ENCODE assay signal across 29 cellular contexts in the genomic region with DNA sequence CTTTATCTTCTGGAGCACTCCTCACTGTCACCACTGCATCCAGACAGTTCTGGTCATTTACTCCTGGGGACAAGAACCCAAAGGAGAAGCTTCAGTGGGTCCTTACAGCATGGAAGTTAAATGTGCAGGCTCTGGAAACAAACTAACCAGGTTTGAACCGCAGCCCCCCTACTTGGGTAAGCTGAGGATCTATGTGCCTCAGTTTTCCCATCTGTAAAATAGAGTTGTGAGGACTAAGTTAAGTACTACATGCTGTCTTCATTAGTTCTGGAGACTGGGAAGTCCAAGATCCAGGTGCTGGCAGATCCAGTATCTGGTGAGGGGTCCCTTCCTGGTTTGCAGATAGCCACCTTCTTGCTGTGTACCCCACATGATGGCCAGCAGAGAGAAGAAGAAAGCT. TPM values are rescaled to one million over a fixed set of nuclear protein-coding genes. Genes with fewer than 3 reads are reported as not detected.
DNase-seq lines count a peak whose midpoint lies in the region; ATAC-seq, FAIRE-seq and TF ChIP-seq lines count a peak whose summit lies in the region.
"Had no signal": no experiment of that assay in that cellular context is flagged by ENCODE, and none has a peak within 500 bp of the region (broad histone marks: within the 10 kb centered on the region; RNA-seq: fewer than 3 reads in every experiment).

No MANE protein-coding gene starts in this region.

- CTCF ChIA-PET in K562 (lab: Yijun Ruan, JAX; ENCODE audit: low intra/inter-chr PET ratio), result no interaction called here

- H4K20me1 ChIP-seq in K562 (replicated peaks; ENCODE audit: control insufficient read depth, insufficient read depth, low read length), result no peaks in the 10 kb centered on the region
- H4K20me1 ChIP-seq: BLaER1 treated with 17β-estradiol and CSF1 and Interleukin-3, amounts not matched to agents 10 nM and 100 nM had no signal

- H3K4me3 Mint-ChIP-seq in neural crest cell, result no peak overlapping the region
- H3K4me3 Mint-ChIP-seq: CD4-positive, alpha-beta memory T cell; H9; HFFc6 had no signal

- H3K9me3 Mint-ChIP-seq in neural crest cell, result no peaks in the 10 kb centered on the region
- H3K9me3 Mint-ChIP-seq: CD4-positive, alpha-beta memory T cell; H9; HFFc6 had no signal

- POLR2A ChIA-PET in K562 (lab: Yijun Ruan, JAX), result interaction anchor here (0.6 kb wide), 1 partner anchor 155 kb away, joined by 3 read pairs; the partner anchor contains the start of gene DCAF8

- H3K4me1 ChIP-seq in K562 (replicated peaks in 1 of 2; ENCODE audit: control insufficient read depth in 2 of 2, insufficient read depth in 2 of 2, low read length in 2 of 2) (peaks cover 0 to 6% of the 10 kb centered on the region in 2 experiments; a peak in 3 of 5 replicates), body of pancreas (no peaks in the 10 kb centered on the region), prostate gland (replicated peaks) (no peaks in the 10 kb centered on the region)
- H3K4me1 ChIP-seq: BE2C had no signal

- in situ Hi-C loops in K562 (cut with MboI), result loop anchor here (10.0 kb wide), 1 partner anchor 267 kb away; no protein-coding TSS in a partner anchor

- no peak overlapping the region; the same call in 2 of the 3 replicates for H3K27ac ChIP-seq in K562 (ENCODE audit: extremely low read depth, low read depth, low read length)
- no peak overlapping the region for H3K27ac ChIP-seq in body of pancreas
- no peak overlapping the region for H3K27ac ChIP-seq in prostate gland
- H3K27ac ChIP-seq: 22Rv1; BLaER1 treated with 17β-estradiol and CSF1 and Interleukin-3, amounts not matched to agents 10 nM and 100 nM; GM23248 had no signal

- no peaks in the 10 kb centered on the region for H3K36me3 ChIP-seq in K562 (ENCODE audit: control insufficient read depth, insufficient read depth, low read length)
- H3K36me3 ChIP-seq in body of pancreas (replicated peaks in 1 of 2; ENCODE audit: insufficient read depth in 1 of 2, low read depth in 2 of 2), result no peaks in the 10 kb centered on the region
- no peaks in the 10 kb centered on the region for H3K36me3 ChIP-seq in prostate gland
- H3K36me3 ChIP-seq in MG63, result no peaks in the 10 kb centered on the region
- H3K36me3 ChIP-seq: BE2C; BLaER1 treated with 17β-estradiol and CSF1 and Interleukin-3, amounts not matched to agents 10 nM and 100 nM had no signal

- no peak overlapping the region for H3K9ac ChIP-seq in K562 (ENCODE audit: insufficient read depth in 1 of 2, low read depth in 2 of 2, low read length in 2 of 2)
- H3K9ac ChIP-seq: BLaER1 treated with 17β-estradiol and CSF1 and Interleukin-3, amounts not matched to agents 10 nM and 100 nM; GM23248 had no signal

- no peak for TF ChIP-seq CTCF in K562 (IDR thresholded peaks at IDR 0.05 in 2 of 3, conservative IDR thresholded peaks at IDR 0.05 in 1 of 3; ENCODE audit: insufficient read depth in 2 of 3, low read depth in 1 of 3, low read length in 3 of 3)
- no peak for TF ChIP-seq CTCF in neural crest cell (conservative IDR thresholded peaks at IDR 0.05)
- no peak for TF ChIP-seq CTCF in body of pancreas (IDR thresholded peaks at IDR 0.05)
- no peak for TF ChIP-seq CTCF in prostate gland (IDR thresholded peaks at IDR 0.05)

- BruUV-seq in K562 (replicated peaks; lab: Mats Ljungman, UMichigan), result no TSS peak

- H3K4me1 Mint-ChIP-seq in neural crest cell, result peaks cover 77% of the 10 kb centered on the region
- H3K4me1 Mint-ChIP-seq: CD4-positive, alpha-beta memory T cell had no signal

- TF ChIP-seq EP300 in K562 (IDR thresholded peaks at IDR 0.05; ENCODE audit: low read length), result no peak

- H3K36me3 Mint-ChIP-seq in neural crest cell (ENCODE audit: low read depth), result no peaks in the 10 kb centered on the region
- H3K36me3 Mint-ChIP-seq: CD14-positive monocyte; CD4-positive, alpha-beta memory T cell had no signal

- DNase-seq in Right ventricle myocardium superior (peak; percentile 1), cardiac septum (ENCODE audit: low spot score) (no peak), K562 (ENCODE audit: extremely low read depth in 1 of 4, low spot score in 3 of 4) (no peak), neural crest cell (ENCODE audit: low read depth, low spot score) (no peak), body of pancreas (no peak), prostate gland (ENCODE audit: low spot score) (no peak), MG63 (no peak)
- DNase-seq: ACHN; AML-193; BE2C; Calu3; CD4-positive, alpha-beta memory T cell; COR-L47; DMS53; DMS79 treated with DMSO at 0.1 percent for 48 hours; GF-D8; GM23248; H9; HFFc6 had no signal

- no peaks in the 10 kb centered on the region for H3K27me3 Mint-ChIP-seq in neural crest cell (ENCODE audit: low read depth)

- no peak for TF ChIP-seq RAD21 in K562 (CRISPR knock-in tag; conservative IDR thresholded peaks at IDR 0.05 in 1 of 2, IDR thresholded peaks at IDR 0.05 in 1 of 2)

- TF ChIP-seq POLR2A in K562 (conservative IDR thresholded peaks at IDR 0.05), result no peak
- no peak for TF ChIP-seq POLR2A in body of pancreas (IDR thresholded peaks at IDR 0.05)
- no peak for TF ChIP-seq POLR2A in prostate gland (IDR thresholded peaks at IDR 0.05)

- H3K4me3 ChIP-seq in K562 (no peak overlapping the region), body of pancreas (no peak overlapping the region), prostate gland (no peak overlapping the region), MG63 (no peak overlapping the region)
- H3K4me3 ChIP-seq: BLaER1 treated with 17β-estradiol and CSF1 and Interleukin-3, amounts not matched to agents 10 nM and 100 nM; GM23248 had no signal

- 0% methylated on average over 1 of the region's 1 CpG for WGBS in K562 (ENCODE audit: insufficient coverage, low coverage, missing lambda C conversion rate)
- 93% methylated on average over 1 of the region's 1 CpG for WGBS in body of pancreas, 2 donors
- 95% methylated on average over 1 of the region's 1 CpG for WGBS in prostate gland

- no peak overlapping the region for H3K4me2 ChIP-seq in K562 (ENCODE audit: insufficient read depth, low read length)

- intact Hi-C loops in Right ventricle myocardium superior (cut with DNase I), result no loop called here
- intact Hi-C loops in cardiac septum (cut with DNase I), result no loop called here
- intact Hi-C loops in K562 (cut with micrococcal nuclease), result no loop called here
- intact Hi-C loops in body of pancreas (cut with DNase I), result loop anchor here (10.0 kb wide), 1 partner anchor 267 kb away; no protein-coding TSS in a partner anchor
- intact Hi-C loops in prostate gland (cut with DNase I), result no loop called here

- peaks cover 3 to 26% of the 10 kb centered on the region in 2 experiments; a peak in 4 of 5 replicates for H3K27me3 ChIP-seq in K562 (ENCODE audit: control insufficient read depth in 2 of 2, insufficient read depth in 2 of 2, low read length in 2 of 2)
- no peaks in the 10 kb centered on the region for H3K27me3 ChIP-seq in body of pancreas
- no peaks in the 10 kb centered on the region for H3K27me3 ChIP-seq in prostate gland (replicated peaks; ENCODE audit: insufficient read depth)
- H3K27me3 ChIP-seq in MG63, result no peaks in the 10 kb centered on the region
- H3K27me3 ChIP-seq: BE2C; BLaER1 treated with 17β-estradiol and CSF1 and Interleukin-3, amounts not matched to agents 10 nM and 100 nM had no signal

- H3K79me2 ChIP-seq in K562 (ENCODE audit: control insufficient read depth, insufficient read depth, low read length), result no peaks in the 10 kb centered on the region

- H3K27ac Mint-ChIP-seq in neural crest cell (ENCODE audit: unreplicated experiment), result peak overlapping the region; percentile 65
- H3K27ac Mint-ChIP-seq: CD14-positive monocyte; CD4-positive, alpha-beta memory T cell; H9; HFFc6 had no signal

- ATAC-seq in Right ventricle myocardium superior (ENCODE audit: poor library complexity), result no peak
- ATAC-seq in K562, result no peak
- ATAC-seq in body of pancreas, result no peak
- ATAC-seq: HCT116 had no signal

- no peak for FAIRE-seq in K562 (lab: Jason Lieb, UNC)
- FAIRE-seq: A204.1, GM12891, GM18507 had no signal

- H2AFZ ChIP-seq in K562 (ENCODE audit: low read depth, low read length), result no peak overlapping the region
- H2AFZ ChIP-seq: GM23248 had no signal

- no peaks in the 10 kb centered on the region for H3K9me3 ChIP-seq in K562 (replicated peaks; ENCODE audit: control insufficient read depth, insufficient read depth, low read depth, low read length)
- no peaks in the 10 kb centered on the region for H3K9me3 ChIP-seq in body of pancreas
- H3K9me3 ChIP-seq in prostate gland, result no peaks in the 10 kb centered on the region
- H3K9me3 ChIP-seq in MG63, result no peaks in the 10 kb centered on the region
- H3K9me3 ChIP-seq: BE2C; BLaER1 treated with 17β-estradiol and CSF1 and Interleukin-3, amounts not matched to agents 10 nM and 100 nM had no signal

- H3K9me1 ChIP-seq in K562 (ENCODE audit: control insufficient read depth, insufficient read depth, low read length), result no peaks in the 10 kb centered on the region

RNA-seq across cellular contexts. Expression of gene ATP1A2, which starts 8.0 kb away (rescaled TPM):
- total RNA-seq in Right ventricle myocardium superior (210 TPM), cardiac septum (147 TPM), K562 (2014; rRNA removed) (not detected in 2 replicates), K562 (2014; rRNA removed; fragmentation: Illumina TruSeq; extraction: Trizol) (not detected in 2 replicates), K562 (2015; rRNA removed; fragmentation: Illumina TruSeq; extraction: Trizol) (not detected in 2 replicates), K562 (2021) (0.04 and 0.09 TPM in 2 replicates), neural crest cell (93.6 and 101 TPM in 2 replicates), body of pancreas (10 to 100 TPM in 1 of 2 donors, 1 to 10 TPM in 1; 1.6 to 41.2 TPM), prostate gland (10 to 100 TPM; 14.8 to 69.0 TPM)
- total RNA-seq in K562 (2011; cell fraction: chromatin; rRNA removed; ENCODE audit: low replicate concordance), result 0.21 and 1.2 TPM in 2 replicates
- 0.50 TPM in 1 of 2 replicates, not detected in the other for total RNA-seq in K562 (2011; cell fraction: nucleolus; rRNA removed)
- 0.44 and 0.76 TPM in 2 replicates for total RNA-seq in K562 (2011; cell fraction: nucleoplasm; rRNA removed)
- polyA plus RNA-seq in K562 (2011; rRNA removed) (0.11 and 0.14 TPM in 2 replicates), K562 (2014; fragmentation: Illumina TruSeq; extraction: Trizol) (0.04 TPM in 1 of 2 replicates, not detected in the other), K562 (2014; fragmentation: Nextera tagmentation; extraction: Ambion mirVana) (not detected), K562 (2014; rRNA removed) (not detected in 2 replicates)
- polyA plus RNA-seq in K562 (2011; cell fraction: cytosol; rRNA removed), result 0.06 and 0.44 TPM in 2 replicates
- polyA plus RNA-seq in K562 (2011; cell fraction: nucleus; rRNA removed), result 0.43 and 0.55 TPM in 2 replicates
- 0.18 and 0.23 TPM in 2 replicates for polyA plus RNA-seq in K562 (2012)
- 0.06 and 0.07 TPM in 2 replicates for polyA minus RNA-seq in K562 (2011; rRNA and poly(A)+ RNA removed)
- polyA minus RNA-seq in K562 (2011; cell fraction: cytosol; rRNA and poly(A)+ RNA removed), result not detected in 2 replicates
- 0.13 and 0.22 TPM in 2 replicates for polyA minus RNA-seq in K562 (2011; cell fraction: nucleus; rRNA and poly(A)+ RNA removed)
- total RNA-seq in MG63 (2014; rRNA removed; shearing (Covaris generic); ENCODE audit: low replicate concordance), result not detected in 2 replicates
- total RNA-seq: Calu3; CD4-positive, alpha-beta memory T cell; Daoy; G401; H4 had no signal
- polyA plus RNA-seq: CD14-positive monocyte; CD4-positive, alpha-beta memory T cell had no signal

RNA-seq across cellular contexts. Expression of gene IGSF8, which starts 9.1 kb away (rescaled TPM):
- total RNA-seq in Right ventricle myocardium superior, result 18.5 TPM
- total RNA-seq in cardiac septum, result 29.7 TPM
- 8.1 and 30.2 TPM in 2 replicates for total RNA-seq in K562 (2011; cell fraction: chromatin; rRNA removed; ENCODE audit: low replicate concordance)
- total RNA-seq in K562 (2011; cell fraction: nucleolus; rRNA removed), result 35.5 and 43.4 TPM in 2 replicates
- total RNA-seq in K562 (2011; cell fraction: nucleoplasm; rRNA removed), result 16.0 and 20.1 TPM in 2 replicates
- 7.3 and 8.6 TPM in 2 replicates for total RNA-seq in K562 (2014; rRNA removed)
- 0.93 and 1.4 TPM in 2 replicates for total RNA-seq in K562 (2014; rRNA removed; fragmentation: Illumina TruSeq; extraction: Trizol)
- 3.2 and 3.9 TPM in 2 replicates for total RNA-seq in K562 (2015; rRNA removed; fragmentation: Illumina TruSeq; extraction: Trizol)
- 11.7 and 12.5 TPM in 2 replicates for total RNA-seq in K562 (2021)
- 3.9 and 10.0 TPM in 2 replicates for polyA plus RNA-seq in K562 (2011; rRNA removed)
- 8.4 and 14.8 TPM in 2 replicates for polyA plus RNA-seq in K562 (2011; cell fraction: cytosol; rRNA removed)
- 22.5 and 32.3 TPM in 2 replicates for polyA plus RNA-seq in K562 (2011; cell fraction: nucleus; rRNA removed)
- polyA plus RNA-seq in K562 (2012), result 10.3 and 16.7 TPM in 2 replicates
- polyA plus RNA-seq in K562 (2014; fragmentation: Illumina TruSeq; extraction: Trizol), result 3.1 and 5.9 TPM in 2 replicates
- under 1 TPM; 0.32 to 0.35 TPM for polyA plus RNA-seq in K562 (2014; fragmentation: Nextera tagmentation; extraction: Ambion mirVana)
- polyA plus RNA-seq in K562 (2014; rRNA removed), result 7.1 and 7.6 TPM in 2 replicates
- 1.6 and 3.2 TPM in 2 replicates for polyA minus RNA-seq in K562 (2011; rRNA and poly(A)+ RNA removed)
- 4.3 and 9.0 TPM in 2 replicates for polyA minus RNA-seq in K562 (2011; cell fraction: cytosol; rRNA and poly(A)+ RNA removed)
- 5.4 and 6.7 TPM in 2 replicates for polyA minus RNA-seq in K562 (2011; cell fraction: nucleus; rRNA and poly(A)+ RNA removed)
- total RNA-seq in neural crest cell, result 27.5 and 28.4 TPM in 2 replicates
- total RNA-seq in body of pancreas, result 10 to 100 TPM; 18.4 to 46.8 TPM
- total RNA-seq in prostate gland, result 100 to 1,000 TPM in 1 of 2 donors, 10 to 100 TPM in 1; 35.9 to 101 TPM
- total RNA-seq in MG63 (2014; rRNA removed; shearing (Covaris generic); ENCODE audit: low replicate concordance), result 18.0 and 20.2 TPM in 2 replicates

RNA-seq across cellular contexts. Expression of gene KCNJ9, which starts 26.2 kb away (rescaled TPM):
- total RNA-seq in Right ventricle myocardium superior (not detected), cardiac septum (not detected), K562 (2014; rRNA removed) (not detected in 2 replicates), K562 (2014; rRNA removed; fragmentation: Illumina TruSeq; extraction: Trizol) (not detected in 2 replicates), K562 (2015; rRNA removed; fragmentation: Illumina TruSeq; extraction: Trizol) (not detected in 2 replicates), K562 (2021) (not detected in 2 replicates), neural crest cell (0.11 and 0.19 TPM in 2 replicates), body of pancreas (not detected), prostate gland (under 1 TPM in 1 of 2 donors, not detected in 1; 0.51 TPM)
- not detected in 2 replicates for total RNA-seq in K562 (2011; cell fraction: chromatin; rRNA removed; ENCODE audit: low replicate concordance)
- total RNA-seq in K562 (2011; cell fraction: nucleolus; rRNA removed), result not detected in 2 replicates
- not detected in 2 replicates for total RNA-seq in K562 (2011; cell fraction: nucleoplasm; rRNA removed)
- polyA plus RNA-seq in K562 (2011; rRNA removed) (not detected in 2 replicates), K562 (2014; fragmentation: Illumina TruSeq; extraction: Trizol) (not detected in 2 replicates), K562 (2014; fragmentation: Nextera tagmentation; extraction: Ambion mirVana) (not detected), K562 (2014; rRNA removed) (not detected in 2 replicates)
- polyA plus RNA-seq in K562 (2011; cell fraction: cytosol; rRNA removed), result not detected in 2 replicates
- polyA plus RNA-seq in K562 (2011; cell fraction: nucleus; rRNA removed), result not detected in 2 replicates
- polyA plus RNA-seq in K562 (2012), result not detected in 2 replicates
- polyA minus RNA-seq in K562 (2011; rRNA and poly(A)+ RNA removed), result not detected in 2 replicates
- not detected in 2 replicates for polyA minus RNA-seq in K562 (2011; cell fraction: cytosol; rRNA and poly(A)+ RNA removed)
- polyA minus RNA-seq in K562 (2011; cell fraction: nucleus; rRNA and poly(A)+ RNA removed), result not detected in 2 replicates
- not detected in 2 replicates for total RNA-seq in MG63 (2014; rRNA removed; shearing (Covaris generic); ENCODE audit: low replicate concordance)
- total RNA-seq: Calu3; CD4-positive, alpha-beta memory T cell; Daoy; G401; GM23248; H4; HFFc6 had no signal
- polyA plus RNA-seq: CD14-positive monocyte; CD4-positive, alpha-beta memory T cell; GM23248 had no signal

RNA-seq across cellular contexts. Expression of gene KCNJ10, which starts 37.6 kb away (rescaled TPM):
- total RNA-seq in Right ventricle myocardium superior, result 0.16 TPM
- 0.05 TPM for total RNA-seq in cardiac septum
- not detected in 2 replicates for total RNA-seq in K562 (2011; cell fraction: chromatin; rRNA removed; ENCODE audit: low replicate concordance)
- not detected in 2 replicates for total RNA-seq in K562 (2011; cell fraction: nucleolus; rRNA removed)
- total RNA-seq in K562 (2011; cell fraction: nucleoplasm; rRNA removed), result not detected in 2 replicates
- not detected in 2 replicates for total RNA-seq in K562 (2014; rRNA removed)
- total RNA-seq in K562 (2014; rRNA removed; fragmentation: Illumina TruSeq; extraction: Trizol), result not detected in 2 replicates
- not detected in 2 replicates for total RNA-seq in K562 (2015; rRNA removed; fragmentation: Illumina TruSeq; extraction: Trizol)
- total RNA-seq in K562 (2021), result not detected in 2 replicates
- not detected in 2 replicates for polyA plus RNA-seq in K562 (2011; rRNA removed)
- not detected in 2 replicates for polyA plus RNA-seq in K562 (2011; cell fraction: cytosol; rRNA removed)
- 0.10 TPM in 1 of 2 replicates, not detected in the other for polyA plus RNA-seq in K562 (2011; cell fraction: nucleus; rRNA removed)
- 0.07 and 0.11 TPM in 2 replicates for polyA plus RNA-seq in K562 (2012)
- polyA plus RNA-seq in K562 (2014; fragmentation: Illumina TruSeq; extraction: Trizol), result not detected in 2 replicates
- under 1 TPM; 0.06 to 0.11 TPM for polyA plus RNA-seq in K562 (2014; fragmentation: Nextera tagmentation; extraction: Ambion mirVana)
- polyA plus RNA-seq in K562 (2014; rRNA removed), result not detected in 2 replicates
- polyA minus RNA-seq in K562 (2011; rRNA and poly(A)+ RNA removed), result not detected in 2 replicates
- not detected in 2 replicates for polyA minus RNA-seq in K562 (2011; cell fraction: cytosol; rRNA and poly(A)+ RNA removed)
- polyA minus RNA-seq in K562 (2011; cell fraction: nucleus; rRNA and poly(A)+ RNA removed), result not detected in 2 replicates
- 0.47 and 0.73 TPM in 2 replicates for total RNA-seq in neural crest cell
- not detected for total RNA-seq in body of pancreas
- not detected for total RNA-seq in prostate gland
- not detected in 2 replicates for total RNA-seq in MG63 (2014; rRNA removed; shearing (Covaris generic); ENCODE audit: low replicate concordance)
- total RNA-seq: Calu3; CD4-positive, alpha-beta memory T cell; G401; GM23248; H4; HFFc6 had no signal
- polyA plus RNA-seq: CD14-positive monocyte, GM23248 had no signal

RNA-seq across cellular contexts. Expression of gene ATP1A4, which starts 43.9 kb away (rescaled TPM):
- total RNA-seq in Right ventricle myocardium superior (0.40 TPM), cardiac septum (1.0 TPM), K562 (2014; rRNA removed) (not detected in 2 replicates), K562 (2014; rRNA removed; fragmentation: Illumina TruSeq; extraction: Trizol) (not detected in 2 replicates), K562 (2015; rRNA removed; fragmentation: Illumina TruSeq; extraction: Trizol) (not detected in 2 replicates), K562 (2021) (not detected in 2 replicates), neural crest cell (0.20 and 0.35 TPM in 2 replicates), body of pancreas (not detected), prostate gland (1 to 10 TPM; 2.8 to 5.2 TPM)
- total RNA-seq in K562 (2011; cell fraction: chromatin; rRNA removed; ENCODE audit: low replicate concordance), result not detected in 2 replicates
- not detected in 2 replicates for total RNA-seq in K562 (2011; cell fraction: nucleolus; rRNA removed)
- not detected in 2 replicates for total RNA-seq in K562 (2011; cell fraction: nucleoplasm; rRNA removed)
- polyA plus RNA-seq in K562 (2011; rRNA removed) (not detected in 2 replicates), K562 (2014; fragmentation: Illumina TruSeq; extraction: Trizol) (not detected in 2 replicates), K562 (2014; fragmentation: Nextera tagmentation; extraction: Ambion mirVana) (under 1 TPM in 1 of 2 experiments, not detected in 1; 0.07 TPM), K562 (2014; rRNA removed) (not detected in 2 replicates)
- not detected in 2 replicates for polyA plus RNA-seq in K562 (2011; cell fraction: cytosol; rRNA removed)
- not detected in 2 replicates for polyA plus RNA-seq in K562 (2011; cell fraction: nucleus; rRNA removed)
- 0.07 TPM in 1 of 2 replicates, not detected in the other for polyA plus RNA-seq in K562 (2012)
- not detected in 2 replicates for polyA minus RNA-seq in K562 (2011; rRNA and poly(A)+ RNA removed)
- polyA minus RNA-seq in K562 (2011; cell fraction: cytosol; rRNA and poly(A)+ RNA removed), result not detected in 2 replicates
- polyA minus RNA-seq in K562 (2011; cell fraction: nucleus; rRNA and poly(A)+ RNA removed), result not detected in 2 replicates
- not detected in 2 replicates for total RNA-seq in MG63 (2014; rRNA removed; shearing (Covaris generic); ENCODE audit: low replicate concordance)
- total RNA-seq: Calu3; CD4-positive, alpha-beta memory T cell; Daoy; G401; GM23248; H4; HFFc6 had no signal
- polyA plus RNA-seq: CD4-positive, alpha-beta memory T cell; GM23248 had no signal
